1 cellular context compared by ENCODE assay signal in genomic region chr5:76528547-76529334, GRCh38.
TF ChIP-seq lines count a peak whose summit lies in the region.

No MANE protein-coding gene starts in this region.

TF ChIP-seq in WTC11, 78 proteins besides CTCF, POLR2A, EP300 and RAD21 (continued from another document):
- no peak for TF ChIP-seq ARID4B (CRISPR knock-in tag; IDR thresholded peaks at IDR 0.05; ENCODE audit: borderline replicate concordance)
- no peak for TF ChIP-seq E2F4 (CRISPR knock-in tag; IDR thresholded peaks at IDR 0.05; ENCODE audit: borderline replicate concordance, low read depth)
- no peak for TF ChIP-seq HMGXB4 (CRISPR knock-in tag; IDR thresholded peaks at IDR 0.05)
- no peak for TF ChIP-seq ZBTB21 (CRISPR knock-in tag; IDR thresholded peaks at IDR 0.05; ENCODE audit: borderline replicate concordance)
- TF ChIP-seq ATF2 (CRISPR knock-in tag; IDR thresholded peaks at IDR 0.05; ENCODE audit: borderline replicate concordance, low read depth): no peak
- TF ChIP-seq ATF3 (CRISPR knock-in tag; conservative IDR thresholded peaks at IDR 0.05): no peak
- TF ChIP-seq CREB1 (CRISPR knock-in tag; IDR thresholded peaks at IDR 0.05): no peak
- TF ChIP-seq OVOL2 (CRISPR knock-in tag; IDR thresholded peaks at IDR 0.05; ENCODE audit: borderline replicate concordance): no peak
- no peak for TF ChIP-seq TP53 (CRISPR knock-in tag; IDR thresholded peaks at IDR 0.05)
